Comparison of ENCODE assay signal across 8 cellular contexts in the genomic region with DNA sequence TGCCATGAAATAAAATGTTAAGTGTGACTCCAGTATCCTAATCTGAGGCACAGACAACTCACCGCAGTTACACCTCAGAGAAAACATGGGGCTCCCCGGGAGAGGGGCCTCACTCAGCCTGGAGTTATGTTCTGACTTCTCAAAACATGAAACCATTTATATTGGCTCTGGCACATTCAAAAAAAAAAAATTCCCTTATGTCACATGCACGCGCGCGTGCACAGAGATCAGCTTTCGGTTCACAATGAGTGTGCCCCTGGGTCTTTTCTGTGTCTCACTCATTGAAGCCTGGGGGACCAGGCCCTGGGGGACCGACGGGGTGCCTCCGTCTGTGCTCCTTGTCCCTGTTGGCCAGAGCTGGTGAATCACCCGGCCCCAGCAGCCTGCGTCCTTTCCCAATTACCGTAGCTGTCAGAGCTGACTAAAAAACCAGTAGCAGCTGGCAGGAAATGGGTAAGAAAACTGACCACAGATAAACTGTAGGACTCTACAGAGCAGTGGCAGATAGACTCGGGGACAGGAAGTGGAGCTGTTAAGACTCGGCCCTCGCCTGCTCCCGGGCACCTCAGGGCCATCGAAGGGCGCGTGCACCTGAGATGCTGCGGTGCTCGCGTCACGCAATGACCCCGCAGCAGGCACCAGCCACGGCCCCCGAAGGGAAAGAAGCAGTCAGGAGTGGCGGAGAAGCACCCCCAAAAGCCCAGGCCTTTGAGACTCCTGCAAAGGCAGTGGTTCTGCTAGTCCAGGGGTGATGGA.
DNase-seq lines count a peak whose midpoint lies in the region; ATAC-seq, FAIRE-seq and TF ChIP-seq lines count a peak whose summit lies in the region.

No MANE protein-coding gene starts in this region.

- peak; percentile 69 for DNase-seq in GM12891 (ENCODE audit: insufficient read length, low spot score)
- peak; percentile 90 to 93 for DNase-seq in Kasumi-1 (lab: John Stamatoyannopoulos, UW)
- DNase-seq in activated CD4-positive, alpha-beta T cell treated with anti-CD3 and anti-CD28 coated beads for 48 hours = peak; percentile 88
- DNase-seq in pons (ENCODE audit: low spot score) = peak; percentile 60
- DNase-seq in NCI-H1436 (lab: John Stamatoyannopoulos, UW) = no peak
- DNase-seq in NCI-H1105 treated with DMSO at 0.1 percent for 48 hours (lab: John Stamatoyannopoulos, UW) = no peak

- TF ChIP-seq POLR2A in GM12891 (IDR thresholded peaks at IDR 0.05; ENCODE audit: low read depth, low read length) = no peak

- FAIRE-seq in GM12891 (lab: Jason Lieb, UNC) = peak; percentile 95

- peak; percentile 70 for ATAC-seq in GM21825 (IDR thresholded peaks at IDR 0.05; ENCODE audit: unreplicated experiment)
- ATAC-seq in esophagus mucosa = peak; percentile 4

TF ChIP-seq in GM12891, 5 proteins besides CTCF, POLR2A, EP300 and RAD21:
- TF ChIP-seq TAF1 (IDR thresholded peaks at IDR 0.05; ENCODE audit: low read depth, low read length) (no peak), SPI1 (IDR thresholded peaks at IDR 0.05; ENCODE audit: low read depth, low read length) (peak; percentile 68), POU2F2 (IDR thresholded peaks at IDR 0.05; ENCODE audit: low read depth, low read length) (no peak), POLR2AphosphoS5 (IDR thresholded peaks at IDR 0.05; ENCODE audit: low read depth, low read length) (no peak), PAX5 (IDR thresholded peaks at IDR 0.05; ENCODE audit: insufficient read depth, low read length, severe bottlenecking) (no peak)

Comparison
In these comparisons a context has a peak if more than half of its experiments do, and no peak if none do; other contexts are left out.
1. DNase-seq: peak in GM12891 (single experiment), Kasumi-1 (2 of 2), activated CD4-positive, alpha-beta T cell treated with anti-CD3 and anti-CD28 coated beads for 48 hours (single experiment) and pons (single experiment); none in NCI-H1436 (single experiment) and NCI-H1105 treated with DMSO at 0.1 percent for 48 hours (single experiment).